Comparison of ENCODE assay signal across 26 cellular contexts in the genomic region with DNA sequence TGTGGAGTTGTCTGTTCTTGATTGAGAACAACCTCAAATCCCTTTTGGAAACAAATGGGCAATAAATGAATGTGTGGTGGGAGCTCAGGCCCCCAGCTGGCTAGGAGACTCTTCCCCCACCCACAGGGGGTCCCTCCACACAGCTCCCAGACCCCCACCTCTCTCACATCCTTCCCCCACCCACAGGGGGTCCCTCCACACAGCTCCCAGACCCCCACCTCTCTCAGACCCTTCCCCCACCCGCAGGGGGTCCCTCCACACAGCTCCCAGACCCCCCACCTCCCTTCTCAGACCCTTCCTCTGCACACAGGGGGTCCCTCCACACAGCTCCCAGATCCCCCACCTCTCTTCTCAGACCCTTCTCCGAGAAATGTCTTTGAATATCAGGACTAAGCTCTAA.
DNase-seq lines count a peak whose midpoint lies in the region; TF ChIP-seq lines count a peak whose summit lies in the region.
"Had no signal": no experiment of that assay in that cellular context is flagged by ENCODE, and none has a peak within 500 bp of the region (broad histone marks: within the 10 kb centered on the region; RNA-seq: fewer than 3 reads in every experiment).

No MANE protein-coding gene starts in this region.

- TF ChIP-seq CTCF in glutamatergic neuron (IDR thresholded peaks at IDR 0.05; ENCODE audit: partially characterized antibody, unreplicated experiment) (no peak), osteoblast (IDR thresholded peaks at IDR 0.05; ENCODE audit: extremely low read depth, low read depth, low read length) (no peak), vagina (IDR thresholded peaks at IDR 0.05) (no peak)

- peak; percentile 12 for DNase-seq in activated effector memory CD4-positive, alpha-beta T cell treated with anti-CD3 and anti-CD28 coated beads, Interleukin-2, amount 50 U/mL, for 16 hours
- DNase-seq in activated effector memory CD4-positive, alpha-beta T cell treated with Interleukin-2 at 50 U/mL for 16 hours, result no peak
- DNase-seq in glutamatergic neuron (peak; percentile 8), osteoblast (ENCODE audit: insufficient read length, low spot score, missing footprints) (peak; percentile 71), inferior parietal cortex (ENCODE audit: extremely low spot score) (no peak), vagina (ENCODE audit: extremely low spot score in 2 of 2) (no peak)
- DNase-seq in activated CD4-positive, alpha-beta T cell treated with anti-CD3 and anti-CD28 coated beads, Interleukin-2, amount 10 ng/mL, durations not matched to agents 7 days and 5 days, result no peak
- DNase-seq: DMS 273 treated with DMSO at 0.1 percent for 48 hours, DMS79, EL, H9, NCI-H1092, NCI-H1417 treated with DMSO at 0.1 percent for 48 hours, NCI-H187, NCI-H2081 treated with DMSO at 0.1 percent for 48 hours, NCI-H2171, NCI-H226, NCI-H524, NCI-H748 treated with DMSO at 0.1 percent for 48 hours, PC-3 had no signal

- CTCF ChIA-PET in activated CD4-positive, alpha-beta T cell treated with anti-CD3 and anti-CD28 coated beads, Interleukin-2, amount 10 ng/mL, durations not matched to agents 7 days and 5 days (lab: Charles Lee), result interaction anchor here (0.6 kb wide), 1 partner anchor 434 kb away, joined by 5 read pairs; the partner anchor contains the start of gene RBFA

- H3K27me3 Mint-ChIP-seq in glutamatergic neuron (ENCODE audit: unreplicated experiment), result peaks cover under 1% of the 10 kb centered on the region
- H3K27me3 Mint-ChIP-seq in activated CD4-positive, alpha-beta T cell treated with anti-CD3 and anti-CD28 coated beads, Interleukin-2, amount 10 ng/mL, durations not matched to agents 7 days and 5 days, result no peaks in the 10 kb centered on the region
- H3K27me3 Mint-ChIP-seq: B cell had no signal

- H3K79me2 ChIP-seq in osteoblast (ENCODE audit: insufficient read depth, low read length), result no peaks in the 10 kb centered on the region

- intact Hi-C loops in vagina (cut with DNase I), result no loop called here

- H3K27ac Mint-ChIP-seq in glutamatergic neuron (ENCODE audit: unreplicated experiment), result no peak overlapping the region
- H3K27ac Mint-ChIP-seq in activated CD4-positive, alpha-beta T cell treated with anti-CD3 and anti-CD28 coated beads, Interleukin-2, amount 10 ng/mL, durations not matched to agents 7 days and 5 days, result no peak overlapping the region
- H3K27ac Mint-ChIP-seq: B cell; CD14-positive monocyte; CD8-positive, alpha-beta memory T cell; GM23338; H9 had no signal

- no peak overlapping the region for H3K9ac ChIP-seq in HUES6 (ENCODE audit: low read length)

- peaks cover 10% of the 10 kb centered on the region for H3K4me1 ChIP-seq in HUES6 (ENCODE audit: control insufficient read depth, insufficient read depth, low read length)
- peaks cover 5% of the 10 kb centered on the region for H3K4me1 ChIP-seq in osteoblast (ENCODE audit: insufficient read depth, low read length)
- no peaks in the 10 kb centered on the region for H3K4me1 ChIP-seq in vagina

- H3K27me3 ChIP-seq in HUES6 (ENCODE audit: control insufficient read depth, insufficient read depth, low read length) (no peaks in the 10 kb centered on the region), osteoblast (ENCODE audit: insufficient read depth, low read length) (peaks cover 38% of the 10 kb centered on the region), vagina (no peaks in the 10 kb centered on the region)

- no peak overlapping the region for H3K4me2 ChIP-seq in osteoblast (ENCODE audit: insufficient read depth, low read length)
- H3K4me2 ChIP-seq: GM23338 had no signal

- peaks cover 3% of the 10 kb centered on the region for H3K4me1 Mint-ChIP-seq in glutamatergic neuron (ENCODE audit: low read depth, unreplicated experiment)
- no peaks in the 10 kb centered on the region for H3K4me1 Mint-ChIP-seq in activated CD4-positive, alpha-beta T cell treated with anti-CD3 and anti-CD28 coated beads, Interleukin-2, amount 10 ng/mL, durations not matched to agents 7 days and 5 days
- H3K4me1 Mint-ChIP-seq: B cell; CD14-positive monocyte; CD8-positive, alpha-beta memory T cell had no signal

- H3K4me3 Mint-ChIP-seq in glutamatergic neuron (ENCODE audit: unreplicated experiment), result no peak overlapping the region
- H3K4me3 Mint-ChIP-seq in activated CD4-positive, alpha-beta T cell treated with anti-CD3 and anti-CD28 coated beads, Interleukin-2, amount 10 ng/mL, durations not matched to agents 7 days and 5 days, result no peak overlapping the region
- H3K4me3 Mint-ChIP-seq: B cell; CD14-positive monocyte; CD8-positive, alpha-beta memory T cell; GM23338; H9 had no signal

- no peak overlapping the region for H2AFZ ChIP-seq in osteoblast (ENCODE audit: low read length)
- H2AFZ ChIP-seq: GM23338 had no signal

- TF ChIP-seq POLR2A in vagina (IDR thresholded peaks at IDR 0.05), result no peak

- no peaks in the 10 kb centered on the region for H4K20me1 ChIP-seq in osteoblast (ENCODE audit: insufficient read depth, low read length)

- POLR2A ChIA-PET in activated CD4-positive, alpha-beta T cell treated with anti-CD3 and anti-CD28 coated beads, Interleukin-2, amount 10 ng/mL, durations not matched to agents 7 days and 5 days (lab: Charles Lee), result no interaction called here

- no peaks in the 10 kb centered on the region for H3K9me3 ChIP-seq in HUES6 (ENCODE audit: control insufficient read depth, insufficient read depth, low read depth, low read length)
- no peaks in the 10 kb centered on the region for H3K9me3 ChIP-seq in osteoblast (ENCODE audit: low read depth, low read length)
- H3K9me3 ChIP-seq in vagina, result no peaks in the 10 kb centered on the region

- no peaks in the 10 kb centered on the region for H3K36me3 Mint-ChIP-seq in glutamatergic neuron (ENCODE audit: unreplicated experiment)
- no peaks in the 10 kb centered on the region for H3K36me3 Mint-ChIP-seq in activated CD4-positive, alpha-beta T cell treated with anti-CD3 and anti-CD28 coated beads, Interleukin-2, amount 10 ng/mL, durations not matched to agents 7 days and 5 days (ENCODE audit: low read depth)
- H3K36me3 Mint-ChIP-seq: CD14-positive monocyte; CD8-positive, alpha-beta memory T cell had no signal

- no peaks in the 10 kb centered on the region for H3K36me3 ChIP-seq in HUES6 (ENCODE audit: control insufficient read depth, insufficient read depth, low read length)
- H3K36me3 ChIP-seq in osteoblast (ENCODE audit: insufficient read depth, low read length), result no peaks in the 10 kb centered on the region
- no peaks in the 10 kb centered on the region for H3K36me3 ChIP-seq in vagina

- peak overlapping the region; percentile 41; the same call in 1 of the 2 replicates for H3K27ac ChIP-seq in HUES6 (ENCODE audit: low read depth, low read length)
- H3K27ac ChIP-seq in osteoblast (ENCODE audit: low read depth, low read length), result no peak overlapping the region
- H3K27ac ChIP-seq in vagina, result no peak overlapping the region
- H3K27ac ChIP-seq: 22Rv1 had no signal

- H3K4me3 ChIP-seq in HUES6 (ENCODE audit: low read depth, low read length), result no peak overlapping the region
- no peak overlapping the region for H3K4me3 ChIP-seq in osteoblast (ENCODE audit: insufficient read depth, low read length)
- no peak overlapping the region for H3K4me3 ChIP-seq in vagina
- H3K4me3 ChIP-seq: GM23338 had no signal

- peaks cover under 1% of the 10 kb centered on the region for H3K9me3 Mint-ChIP-seq in glutamatergic neuron (ENCODE audit: unreplicated experiment)
- no peaks in the 10 kb centered on the region for H3K9me3 Mint-ChIP-seq in activated CD4-positive, alpha-beta T cell treated with anti-CD3 and anti-CD28 coated beads, Interleukin-2, amount 10 ng/mL, durations not matched to agents 7 days and 5 days
- H3K9me3 Mint-ChIP-seq: CD8-positive, alpha-beta memory T cell; GM23338; H9 had no signal

Comparison
In these comparisons a context has a peak if more than half of its experiments do, and no peak if none do; other contexts are left out.
1. DNase-seq: peak in activated effector memory CD4-positive, alpha-beta T cell treated with anti-CD3 and anti-CD28 coated beads, Interleukin-2, amount 50 U/mL, for 16 hours (single experiment), glutamatergic neuron (single experiment) and osteoblast (single experiment); none in activated effector memory CD4-positive, alpha-beta T cell treated with Interleukin-2 at 50 U/mL for 16 hours (single experiment), inferior parietal cortex (single experiment), activated CD4-positive, alpha-beta T cell treated with anti-CD3 and anti-CD28 coated beads, Interleukin-2, amount 10 ng/mL, durations not matched to agents 7 days and 5 days (single experiment) and vagina (0 of 2).